In genomic region chr17:56497132-56497531, GRCh38 we compare ENCODE assay signal across 26 cellular contexts.
"Had no signal": no experiment of that assay in that cellular context is flagged by ENCODE, and none has a peak within 500 bp of the region (broad histone marks: within the 10 kb centered on the region; RNA-seq: fewer than 3 reads in every experiment).

No MANE protein-coding gene starts in this region.

- H3K4me1 Mint-ChIP-seq: memory B cell; naive B cell; stimulated activated effector memory CD8-positive, alpha-beta T cell treated with anti-CD3 and anti-CD28 coated beads, Interleukin-12 subunit alpha, Interleukin-12 subunit beta, amount 100 ng/mL, for 72 hours had no signal

- H3K27ac Mint-ChIP-seq: dendritic cell treated with granulocyte-macrophage colony-stimulating factor and Interleukin-4, amounts not matched to agents 40 ng/mL and 50 ng/mL, for 4 days; effector memory CD8-positive, alpha-beta T cell; memory B cell; mesothelial cell of epicardium; naive B cell; nephron; stimulated activated effector memory CD8-positive, alpha-beta T cell treated with anti-CD3 and anti-CD28 coated beads, Interleukin-12 subunit alpha, Interleukin-12 subunit beta, amount 100 ng/mL, for 72 hours had no signal

- H3K36me3 Mint-ChIP-seq: memory B cell; mesothelial cell of epicardium; naive B cell; stimulated activated effector memory CD8-positive, alpha-beta T cell treated with anti-CD3 and anti-CD28 coated beads, Interleukin-12 subunit alpha, Interleukin-12 subunit beta, amount 100 ng/mL, for 72 hours had no signal

- H3K9me3 Mint-ChIP-seq: dendritic cell treated with granulocyte-macrophage colony-stimulating factor and Interleukin-4, amounts not matched to agents 40 ng/mL and 50 ng/mL, for 4 days; effector memory CD8-positive, alpha-beta T cell; memory B cell; mesothelial cell of epicardium; naive B cell; stimulated activated effector memory CD8-positive, alpha-beta T cell treated with anti-CD3 and anti-CD28 coated beads, Interleukin-12 subunit alpha, Interleukin-12 subunit beta, amount 100 ng/mL, for 72 hours had no signal

- H3K27me3 Mint-ChIP-seq: dendritic cell treated with granulocyte-macrophage colony-stimulating factor and Interleukin-4, amounts not matched to agents 40 ng/mL and 50 ng/mL, for 4 days had no signal

- ATAC-seq: effector memory CD8-positive, alpha-beta T cell; left cardiac atrium; lower lobe of right lung; right lobe of liver; stimulated activated effector memory CD8-positive, alpha-beta T cell treated with anti-CD3 and anti-CD28 coated beads, Interleukin-12 subunit alpha, Interleukin-12 subunit beta, amount 100 ng/mL, for 72 hours; stimulated activated naive CD8-positive, alpha-beta T cell treated with anti-CD3 and anti-CD28 coated beads, Interleukin-15, Interleukin-2, amounts not matched to agents 100 U/mL and 50 U/mL, for 24 hours; upper lobe of right lung had no signal

- H3K79me2 ChIP-seq: parathyroid adenoma had no signal

- H3K4me3 ChIP-seq: esophagus muscularis mucosa, left ventricle myocardium inferior, lower lobe of right lung, prostate gland, right lobe of liver, suprapubic skin, thyroid gland, upper lobe of right lung, vagina had no signal

- H3K27me3 ChIP-seq: esophagus muscularis mucosa, right lobe of liver, suprapubic skin, thyroid gland, upper lobe of right lung, vagina had no signal

- H3K4me3 Mint-ChIP-seq: dendritic cell treated with granulocyte-macrophage colony-stimulating factor and Interleukin-4, amounts not matched to agents 40 ng/mL and 50 ng/mL, for 4 days; effector memory CD8-positive, alpha-beta T cell; memory B cell; mesothelial cell of epicardium; naive B cell; nephron; stimulated activated effector memory CD8-positive, alpha-beta T cell treated with anti-CD3 and anti-CD28 coated beads, Interleukin-12 subunit alpha, Interleukin-12 subunit beta, amount 100 ng/mL, for 72 hours had no signal

- H3K36me3 ChIP-seq: esophagus muscularis mucosa, left ventricle myocardium inferior, lower lobe of right lung, prostate gland, right lobe of liver, suprapubic skin, thyroid gland, upper lobe of right lung, vagina had no signal

- H3K4me1 ChIP-seq: left ventricle myocardium inferior, lower lobe of right lung, parathyroid adenoma, prostate gland, right lobe of liver, suprapubic skin, upper lobe of right lung, vagina had no signal

- H3K9me3 ChIP-seq: esophagus muscularis mucosa, left ventricle myocardium inferior, lower lobe of right lung, prostate gland, right lobe of liver, suprapubic skin, thyroid gland, upper lobe of right lung, vagina had no signal

- H3K9ac ChIP-seq: parathyroid adenoma had no signal

- H3K27ac ChIP-seq: epithelial cell of prostate, esophagus muscularis mucosa, left ventricle myocardium inferior, lower lobe of right lung, parathyroid adenoma, prostate gland, right lobe of liver, suprapubic skin, thyroid gland, upper lobe of right lung, vagina had no signal

- H2AFZ ChIP-seq: parathyroid adenoma had no signal

- DNase-seq: effector memory CD8-positive, alpha-beta T cell; foreskin fibroblast; kidney; left cardiac atrium; left ventricle myocardium inferior; lower lobe of right lung; naive B cell; retina; right lobe of liver; small intestine; stimulated activated CD4-positive, alpha-beta T cell treated with anti-CD3 and anti-CD28 coated beads, Interleukin-12 subunit alpha, Interleukin-12 subunit beta, amount 100 ng/mL, for 4 hours; stimulated activated CD8-positive, alpha-beta memory T cell treated with anti-CD3 and anti-CD28 coated beads, Interleukin-4, amount 100 ng/mL, for 48 hours; stimulated activated naive CD8-positive, alpha-beta T cell treated with anti-CD3 and anti-CD28 coated beads, Interleukin-15, Interleukin-2, amounts not matched to agents 100 U/mL and 50 U/mL, for 24 hours; thyroid gland; upper lobe of right lung had no signal
